Comparison of ENCODE assay signal across 8 cellular contexts in genomic region chr12:49838973-49839633, GRCh38. TPM values are rescaled to one million over a fixed set of nuclear protein-coding genes. Genes with fewer than 3 reads are reported as not detected.
DNase-seq lines count a peak whose midpoint lies in the region; ATAC-seq, FAIRE-seq and TF ChIP-seq lines count a peak whose summit lies in the region.

No MANE protein-coding gene starts in this region.

- no peaks in the 10 kb centered on the region for H3K9me2 ChIP-seq in OCI-LY7 (ENCODE audit: insufficient read depth, low read length)

- H3K4me1 ChIP-seq in OCI-LY7 (ENCODE audit: insufficient read depth, low read length, poor library complexity, severe bottlenecking) = peaks cover 20% of the 10 kb centered on the region

- no TSS peak for BruUV-seq in OCI-LY7 (replicated peaks; lab: Mats Ljungman, UMichigan)

- ATAC-seq in GM21423 (IDR thresholded peaks at IDR 0.05; ENCODE audit: unreplicated experiment) = no peak

- peaks cover 4% of the 10 kb centered on the region; the same call in 1 of the 2 replicates for H3K36me3 ChIP-seq in OCI-LY7 (ENCODE audit: insufficient read depth, low read length)

- no peak overlapping the region for H3K4me2 ChIP-seq in OCI-LY7 (ENCODE audit: low read length)

- intact Hi-C loops in OCI-LY7 (cut with micrococcal nuclease; ENCODE audit: unreplicated experiment) = loop anchor here (1.0 to 10.0 kb wide), 2 partner anchors 63 to 984 kb away; partner anchors contain the start of gene DDX23

- DNase-seq in D341Med (ENCODE audit: low spot score) (peak; percentile 57), GM20000 (ENCODE audit: low spot score) (peak; percentile 40), OCI-LY7 (ENCODE audit: low spot score) (peak; percentile 72), cardiac fibroblast (ENCODE audit: low read depth in 2 of 2) (peak; percentile 68 to 69), myocyte (ENCODE audit: low read depth) (peak; percentile 39), occipital lobe (lab: John Stamatoyannopoulos, UW) (no peak), GM19239 (ENCODE audit: insufficient read length, low spot score) (no peak)

- H3K9me3 ChIP-seq in OCI-LY7 (ENCODE audit: low read length) = no peaks in the 10 kb centered on the region

- H3K79me2 ChIP-seq in OCI-LY7 (ENCODE audit: insufficient read depth, low read depth, low read length) = peaks cover 14% of the 10 kb centered on the region; the same call in 1 of the 2 replicates

- no peak for TF ChIP-seq CTCF in GM20000 (IDR thresholded peaks at IDR 0.05; ENCODE audit: extremely low read depth, missing control alignments)
- peak; percentile 94 for TF ChIP-seq CTCF in OCI-LY7 (conservative IDR thresholded peaks at IDR 0.05; ENCODE audit: low read length)
- TF ChIP-seq CTCF in cardiac fibroblast (IDR thresholded peaks at IDR 0.05; ENCODE audit: low read depth, low read length) = peak; percentile 76

- H3K4me3 ChIP-seq in OCI-LY7 (ENCODE audit: low read depth, low read length, poor library complexity, severe bottlenecking) (no peak overlapping the region), cardiac fibroblast (replicated peaks in 1 of 2; ENCODE audit: low read depth in 2 of 2, low read length in 2 of 2) (no peak overlapping the region)

- no peak overlapping the region for H3K27ac ChIP-seq in OCI-LY7 (ENCODE audit: low read depth, low read length, poor library complexity, severe bottlenecking)

- FAIRE-seq in GM19239 (lab: Jason Lieb, UNC) = no peak

- POLR2A ChIA-PET in OCI-LY7 (lab: Charles Lee) = interaction anchor here (0.5 to 1.2 kb wide), 3 partner anchors 56 to 121 kb away, joined by 3 to 4 read pairs (median 3); no protein-coding TSS in a partner anchor

- H2AFZ ChIP-seq in OCI-LY7 (ENCODE audit: low read length) = no peak overlapping the region

- H4K20me1 ChIP-seq in OCI-LY7 (ENCODE audit: insufficient read depth, low read length) = no peaks in the 10 kb centered on the region

- CTCF ChIA-PET in OCI-LY7 (lab: Charles Lee; ENCODE audit: unreplicated experiment) = interaction anchor here (0.6 to 2.1 kb wide), 4 partner anchors 11 to 291 kb away, joined by 3 to 8 read pairs (median 4); partner anchors contain the start of gene NCKAP5L

RNA-seq across cellular contexts. Expression of gene BCDIN3D, which starts 3.8 kb away (rescaled TPM):
- total RNA-seq in OCI-LY7 (2014; rRNA removed; shearing (Covaris generic)) = 7.5 and 8.4 TPM in 2 replicates
- 9.7 and 10.1 TPM in 2 replicates for total RNA-seq in OCI-LY7 (2022)
- total RNA-seq in myocyte = 4.3 and 4.9 TPM in 2 replicates
- polyA plus RNA-seq in myocyte (2012) = 4.6 TPM
- 7.2 TPM for total RNA-seq in occipital lobe

RNA-seq across cellular contexts. Expression of gene NCKAP5L, which starts 10.9 kb away (rescaled TPM):
- 4.6 TPM in 2 replicates for total RNA-seq in OCI-LY7 (2014; rRNA removed; shearing (Covaris generic))
- total RNA-seq in OCI-LY7 (2022) = 9.5 and 12.2 TPM in 2 replicates
- total RNA-seq in myocyte = 95.7 and 112 TPM in 2 replicates
- 48.1 TPM for polyA plus RNA-seq in myocyte (2012)
- 10.3 TPM for total RNA-seq in occipital lobe

Comparison
In these comparisons a context has a peak if more than half of its experiments do, and no peak if none do; other contexts are left out.
1. DNase-seq: peak in D341Med (single experiment), GM20000 (single experiment), OCI-LY7 (single experiment), cardiac fibroblast (2 of 2) and myocyte (single experiment); none in occipital lobe (single experiment) and GM19239 (single experiment).